Comparison of ENCODE assay signal across 29 cellular contexts in the genomic region with DNA sequence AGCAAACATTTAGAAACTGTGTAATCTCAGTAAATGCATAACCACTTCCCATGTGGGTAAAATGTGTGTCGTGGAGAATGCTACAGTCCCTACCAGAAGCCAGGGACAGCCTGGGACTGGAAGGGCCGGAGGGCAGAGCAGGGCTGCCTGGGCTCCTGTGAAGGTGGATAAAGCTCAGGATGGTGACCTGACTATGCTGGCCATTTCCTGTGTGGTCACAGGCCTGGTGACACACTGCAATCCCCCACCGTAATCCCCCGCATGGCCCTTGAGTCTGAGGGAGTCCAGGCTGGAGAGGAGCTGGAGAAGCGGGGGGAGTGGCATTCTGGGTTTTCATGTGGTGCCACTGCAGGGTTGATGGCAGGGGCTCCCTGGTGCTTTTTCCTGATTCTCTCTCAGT.
"Had no signal": no experiment of that assay in that cellular context is flagged by ENCODE, and none has a peak within 500 bp of the region (broad histone marks: within the 10 kb centered on the region; RNA-seq: fewer than 3 reads in every experiment).

No MANE protein-coding gene starts in this region.

- DNase-seq: head of caudate nucleus; hippocampal formation; kidney; left colon; left lung; lower lobe of right lung; mammary epithelial cell; mesenchymal stem cell; natural killer cell; nephron progenitor cell; pancreas; posterior cingulate gyrus; retina; right cardiac atrium; sigmoid colon; small intestine; stimulated activated CD4-positive, alpha-beta T cell treated with anti-CD3 and anti-CD28 coated beads, Interleukin-1b, Interleukin-23, amount 100 ng/mL, for 48 hours; stimulated activated CD4-positive, alpha-beta T cell treated with anti-CD3 and anti-CD28 coated beads, Interleukin-2, amount 100 ng/mL, for 48 hours; stimulated activated CD4-positive, alpha-beta T cell treated with anti-CD3 and anti-CD28 coated beads, Interleukin-4, amount 100 ng/mL, for 4 hours; stimulated activated CD8-positive, alpha-beta memory T cell treated with anti-CD3 and anti-CD28 coated beads, Interleukin-4, amount 100 ng/mL, for 48 hours; stimulated activated naive CD8-positive, alpha-beta T cell treated with anti-CD3 and anti-CD28 coated beads, Interleukin-15, Interleukin-2, amounts not matched to agents 100 U/mL and 50 U/mL, for 24 hours; stomach; testis; thyroid gland; transverse colon; upper lobe of right lung had no signal

- H3K4me1 ChIP-seq: left lung, lower lobe of right lung, pancreas, prostate gland, sigmoid colon, stomach, testis, thyroid gland, transverse colon, upper lobe of right lung had no signal

- H3K4me3 ChIP-seq: left lung, lower lobe of right lung, neural progenitor cell, pancreas, prostate gland, sigmoid colon, stomach, testis, thyroid gland, transverse colon, upper lobe of right lung had no signal

- H3K36me3 ChIP-seq: left lung, lower lobe of right lung, neural progenitor cell, pancreas, prostate gland, sigmoid colon, stomach, thyroid gland, transverse colon, upper lobe of right lung had no signal

- ATAC-seq: left colon; left lung; lower lobe of right lung; natural killer cell; pancreas; right cardiac atrium; stimulated activated memory B cell treated with anti-CD40 and anti-IgM and Interleukin-4, amounts not matched to agents 10 μg/mL and 1 μg/mL and 100 μg/mL, for 72 hours; stimulated activated naive CD8-positive, alpha-beta T cell treated with anti-CD3 and anti-CD28 coated beads, Interleukin-15, Interleukin-2, amounts not matched to agents 100 U/mL and 50 U/mL, for 24 hours; upper lobe of right lung had no signal

- H3K27me3 ChIP-seq: left lung, neural progenitor cell, pancreas, sigmoid colon, stomach, testis, thyroid gland, transverse colon, upper lobe of right lung had no signal

- H2AFZ ChIP-seq: neural progenitor cell had no signal

- H3K4me2 ChIP-seq: neural progenitor cell had no signal

- H3K9ac ChIP-seq: neural progenitor cell had no signal

- H3K9me3 ChIP-seq: left lung, lower lobe of right lung, pancreas, prostate gland, sigmoid colon, stomach, testis, thyroid gland, transverse colon, upper lobe of right lung had no signal

- H3K27ac ChIP-seq: left lung, lower lobe of right lung, neural progenitor cell, pancreas, prostate gland, sigmoid colon, stomach, testis, thyroid gland, transverse colon, upper lobe of right lung had no signal
